Comparison of ENCODE assay signal across 8 cellular contexts in genomic region chr6:21594427-21595264, GRCh38. TPM values are rescaled to one million over a fixed set of nuclear protein-coding genes. Genes with fewer than 3 reads are reported as not detected.
A peak's percentile ranks its signal among the peaks of the same experiment; 100 is the strongest.
DNase-seq lines count a peak whose midpoint lies in the region; ATAC-seq, FAIRE-seq and TF ChIP-seq lines count a peak whose summit lies in the region.

No MANE protein-coding gene starts in this region.

- DNase-seq in AG08395 (ENCODE audit: low spot score), result peak; percentile 48
- DNase-seq in RWPE2 (ENCODE audit: low spot score), result peak; percentile 67
- peak; percentile 48 for DNase-seq in astrocyte (ENCODE audit: low read depth)
- DNase-seq in hepatocyte (ENCODE audit: low spot score), result peak; percentile 63
- DNase-seq in prostate gland (ENCODE audit: low spot score), result peak; percentile 51
- DNase-seq in H4 (ENCODE audit: low spot score), result no peak

- H3K4me2 ChIP-seq in astrocyte (ENCODE audit: low read length), result peak overlapping the region; percentile 90
- H3K4me2 ChIP-seq in hepatocyte, result peak overlapping the region; percentile 80

- H2AFZ ChIP-seq in astrocyte (ENCODE audit: low read depth, low read length), result peak overlapping the region; percentile 79
- peak overlapping the region; percentile 6 for H2AFZ ChIP-seq in hepatocyte

- no peaks in the 10 kb centered on the region for H3K9me2 ChIP-seq in hepatocyte (replicated peaks; ENCODE audit: insufficient read depth)

- H3K27me3 Mint-ChIP-seq in astrocyte (ENCODE audit: low read depth, unreplicated experiment), result no peaks in the 10 kb centered on the region

- no peak overlapping the region for H3K4me3 Mint-ChIP-seq in astrocyte (ENCODE audit: unreplicated experiment)

- WGBS in hepatocyte (ENCODE audit: low lambda C conversion rate, missing lambda C conversion rate), result under 1% methylated on average over 75 of the region's 105 CpGs
- WGBS in prostate gland, result under 1% methylated on average over 57 of the region's 105 CpGs

- intact Hi-C loops in prostate gland (cut with DNase I), result loop anchor here (5.0 to 10.0 kb wide), 7 partner anchors 73 to 1850 kb away; no protein-coding TSS in a partner anchor

- peaks cover 58% of the 10 kb centered on the region for H3K79me2 ChIP-seq in astrocyte (ENCODE audit: insufficient read depth, low read length)
- peaks cover 56% of the 10 kb centered on the region for H3K79me2 ChIP-seq in hepatocyte

- H3K9me3 ChIP-seq in RWPE2 (ENCODE audit: severe bottlenecking) (no peaks in the 10 kb centered on the region), astrocyte (ENCODE audit: insufficient read depth, low read depth, low read length) (no peaks in the 10 kb centered on the region), hepatocyte (ENCODE audit: low read depth) (no peaks in the 10 kb centered on the region), prostate gland (no peaks in the 10 kb centered on the region)

- H4K20me1 ChIP-seq in astrocyte (ENCODE audit: insufficient read depth, low read length) (peaks cover 49% of the 10 kb centered on the region), hepatocyte (ENCODE audit: insufficient read depth, poor library complexity, severe bottlenecking) (peaks cover 27% of the 10 kb centered on the region)

- TF ChIP-seq CTCF in RWPE2 (IDR thresholded peaks at IDR 0.05; ENCODE audit: poor library complexity, severe bottlenecking) (no peak), astrocyte (IDR thresholded peaks at IDR 0.05; ENCODE audit: insufficient read depth, low read depth, low read length) (no peak), hepatocyte (IDR thresholded peaks at IDR 0.05; ENCODE audit: poor library complexity) (no peak), prostate gland (IDR thresholded peaks at IDR 0.05) (no peak)

- H3K9me3 Mint-ChIP-seq in astrocyte (ENCODE audit: unreplicated experiment), result no peaks in the 10 kb centered on the region

- H3K27me3 ChIP-seq in RWPE2 (ENCODE audit: insufficient read depth, poor library complexity, severe bottlenecking) (no peaks in the 10 kb centered on the region), astrocyte (ENCODE audit: insufficient read depth, low read length) (no peaks in the 10 kb centered on the region), hepatocyte (no peaks in the 10 kb centered on the region), prostate gland (replicated peaks; ENCODE audit: insufficient read depth) (no peaks in the 10 kb centered on the region)

- H3K4me1 ChIP-seq in RWPE2 (ENCODE audit: insufficient read depth, poor library complexity, severe bottlenecking), result peaks cover 20% of the 10 kb centered on the region
- H3K4me1 ChIP-seq in astrocyte (ENCODE audit: insufficient read depth, low read length), result peaks cover 21% of the 10 kb centered on the region
- H3K4me1 ChIP-seq in hepatocyte (ENCODE audit: insufficient read depth), result peaks cover 9% of the 10 kb centered on the region
- H3K4me1 ChIP-seq in prostate gland (replicated peaks), result no peaks in the 10 kb centered on the region

- H3K27ac Mint-ChIP-seq in astrocyte (ENCODE audit: unreplicated experiment), result peak overlapping the region; percentile 95

- H3K9ac ChIP-seq in astrocyte (ENCODE audit: low read length), result peak overlapping the region; percentile 98

- no peak for TF ChIP-seq POLR2A in GM18505 (IDR thresholded peaks at IDR 0.05; ENCODE audit: borderline replicate concordance, extremely low read depth, insufficient read depth, insufficient read length)
- peak; percentile 9 for TF ChIP-seq POLR2A in prostate gland (IDR thresholded peaks at IDR 0.05)

- H3K4me3 ChIP-seq in RWPE2 (ENCODE audit: severe bottlenecking) (peak overlapping the region; percentile 97), astrocyte (ENCODE audit: insufficient read depth, low read depth, low read length) (peak overlapping the region; percentile 95), hepatocyte (peak overlapping the region; percentile 59), prostate gland (peak overlapping the region; percentile 73 to 79)

- peaks cover 20% of the 10 kb centered on the region for H3K36me3 Mint-ChIP-seq in astrocyte (ENCODE audit: low read depth, unreplicated experiment)

- FAIRE-seq in astrocyte (lab: Jason Lieb, UNC), result no peak

- H3K4me1 Mint-ChIP-seq in astrocyte (ENCODE audit: low read depth, unreplicated experiment), result peaks cover 5% of the 10 kb centered on the region

- ATAC-seq in GM18505 (IDR thresholded peaks at IDR 0.05; ENCODE audit: unreplicated experiment), result peak; percentile 21
- ATAC-seq in HG03066 (IDR thresholded peaks at IDR 0.05; ENCODE audit: low read depth, unreplicated experiment), result peak; percentile 14
- peak; percentile 9; the same call in 1 of the 3 replicates for ATAC-seq in RWPE2 (ENCODE audit: low read depth)

- H3K36me3 ChIP-seq in RWPE2 (ENCODE audit: low read depth) (peaks cover 25% of the 10 kb centered on the region), astrocyte (ENCODE audit: insufficient read depth, low read length) (peaks cover 3% of the 10 kb centered on the region), hepatocyte (replicated peaks; ENCODE audit: insufficient read depth, low read depth) (no peaks in the 10 kb centered on the region), prostate gland (no peaks in the 10 kb centered on the region)

- H3K27ac ChIP-seq in RWPE2 (ENCODE audit: poor library complexity, severe bottlenecking) (peak overlapping the region; percentile 79), astrocyte (ENCODE audit: low read depth, low read length) (peak overlapping the region; percentile 93), hepatocyte (peak overlapping the region; percentile 93), prostate gland (peak overlapping the region; percentile 91)

RNA-seq across cellular contexts. Expression of gene SOX4, which starts 1.1 kb away (rescaled TPM):
- total RNA-seq in astrocyte (94.9 and 108 TPM in 2 replicates), hepatocyte (76.4 and 92.5 TPM in 2 replicates), prostate gland (10 to 100 TPM; 41.7 to 44.1 TPM)
- 62.2 and 72.7 TPM in 2 replicates for polyA plus RNA-seq in hepatocyte
- total RNA-seq in H4 (2014; rRNA removed; shearing (Covaris generic)), result 29.5 and 30.4 TPM in 2 replicates
